Comparison of ENCODE assay signal across 26 cellular contexts in genomic region chr10:56470701-56471100, GRCh38.
"Had no signal": no experiment of that assay in that cellular context is flagged by ENCODE, and none has a peak within 500 bp of the region (broad histone marks: within the 10 kb centered on the region; RNA-seq: fewer than 3 reads in every experiment).

No MANE protein-coding gene starts in this region.

- H3K9me3 ChIP-seq: esophagus squamous epithelium, gastrocnemius medialis, left lung, lower lobe of right lung, mucosa of descending colon had no signal

- H3K36me3 ChIP-seq: esophagus squamous epithelium, gastrocnemius medialis, heart right ventricle, left lung, lower lobe of right lung had no signal

- FAIRE-seq: endometrium, islet of Langerhans, keratinocyte had no signal

- H3K27me3 ChIP-seq: esophagus squamous epithelium, gastrocnemius medialis, heart right ventricle, left lung had no signal

- H3K27ac ChIP-seq: coronary artery, epithelial cell of prostate, esophagus squamous epithelium, gastrocnemius medialis, heart right ventricle, left lung, lower lobe of right lung had no signal

- ATAC-seq: effector memory CD8-positive, alpha-beta T cell; esophagus mucosa; gastrocnemius medialis; heart right ventricle; left cardiac atrium; left lung; left ventricle myocardium superior; lower lobe of right lung; mucosa of descending colon; naive thymus-derived CD8-positive, alpha-beta T cell had no signal

- H3K4me3 ChIP-seq: coronary artery, esophagus squamous epithelium, gastrocnemius medialis, heart right ventricle, left lung, lower lobe of right lung, mucosa of descending colon had no signal

- H3K4me1 ChIP-seq: esophagus squamous epithelium, gastrocnemius medialis, heart right ventricle, left lung, lower lobe of right lung had no signal

- DNase-seq: effector CD8-positive, alpha-beta T cell; effector memory CD8-positive, alpha-beta T cell; endodermal cell; erythroblast; esophagus squamous epithelium; foreskin fibroblast; foreskin melanocyte; gastrocnemius medialis; glutamatergic neuron; head of caudate nucleus; heart right ventricle; hippocampal formation; left cardiac atrium; left lung; left ventricle myocardium superior; lower lobe of right lung; mesenchymal stem cell; mucosa of descending colon; naive B cell; naive thymus-derived CD8-positive, alpha-beta T cell had no signal
